Comparison of ENCODE assay signal across 25 cellular contexts in the genomic region with DNA sequence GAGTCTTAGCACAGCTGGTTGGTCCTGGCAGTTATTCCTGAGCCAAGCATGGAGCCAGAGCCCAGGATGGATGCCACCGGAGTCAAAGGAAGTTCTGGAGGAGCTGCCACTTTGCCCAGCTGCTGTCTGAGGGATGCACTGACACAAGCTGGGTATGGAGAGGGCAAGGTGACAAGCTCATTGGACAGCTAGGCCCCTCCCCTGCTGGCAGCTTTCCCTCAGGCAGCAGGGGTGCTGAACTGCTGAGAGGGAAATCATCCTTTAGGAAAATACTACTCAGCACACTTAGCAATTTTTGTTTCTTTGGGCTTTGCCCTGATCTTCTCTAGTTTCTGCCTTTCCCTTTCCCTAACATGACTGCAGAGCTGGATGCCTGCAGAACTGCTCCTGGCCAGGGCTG.
DNase-seq lines count a peak whose midpoint lies in the region; ATAC-seq and TF ChIP-seq lines count a peak whose summit lies in the region.
"Had no signal": no experiment of that assay in that cellular context is flagged by ENCODE, and none has a peak within 500 bp of the region (broad histone marks: within the 10 kb centered on the region; RNA-seq: fewer than 3 reads in every experiment).

No MANE protein-coding gene starts in this region.

- peaks cover 6 to 8% of the 10 kb centered on the region in 2 experiments for H3K4me1 ChIP-seq in trophoblast cell (ENCODE audit: control insufficient read depth in 1 of 2, insufficient read depth in 2 of 2, low read length in 2 of 2)
- no peaks in the 10 kb centered on the region for H3K4me1 ChIP-seq in upper lobe of left lung
- H3K4me1 ChIP-seq: foreskin keratinocyte, right lobe of liver had no signal

- no peaks in the 10 kb centered on the region for H3K27me3 Mint-ChIP-seq in natural killer cell (ENCODE audit: low read depth in 2 of 2)
- H3K27me3 Mint-ChIP-seq: activated CD4-positive, alpha-beta memory T cell treated with anti-CD3 and anti-CD28 coated beads for 36 hours had no signal

- H3K4me3 ChIP-seq in MG63 (no peak overlapping the region), astrocyte of the spinal cord (ENCODE audit: low read depth, low read length) (no peak overlapping the region), trophoblast cell (ENCODE audit: low read depth, low read length) (no peak overlapping the region), upper lobe of left lung (no peak overlapping the region)
- H3K4me3 ChIP-seq: BLaER1 treated with 17β-estradiol and CSF1 and Interleukin-3, amounts not matched to agents 10 nM and 100 nM; GM12878; lung; right lobe of liver; suprapubic skin had no signal

- H3K79me2 ChIP-seq in trophoblast cell (ENCODE audit: control insufficient read depth, insufficient read depth, low read length, poor library complexity): peaks cover 4% of the 10 kb centered on the region

- H3K9me3 Mint-ChIP-seq in natural killer cell: no peaks in the 10 kb centered on the region
- H3K9me3 Mint-ChIP-seq: activated CD4-positive, alpha-beta memory T cell treated with anti-CD3 and anti-CD28 coated beads for 36 hours; activated naive CD4-positive, alpha-beta T cell treated with anti-CD3 and anti-CD28 coated beads for 36 hours; central memory CD8-positive, alpha-beta T cell had no signal

- no peak overlapping the region for H3K4me2 ChIP-seq in trophoblast cell (ENCODE audit: low read length)
- H3K4me2 ChIP-seq: BLaER1 treated with 17β-estradiol and CSF1 and Interleukin-3, amounts not matched to agents 10 nM and 100 nM had no signal

- no peaks in the 10 kb centered on the region for H3K36me3 ChIP-seq in MG63
- no peaks in the 10 kb centered on the region for H3K36me3 ChIP-seq in trophoblast cell (ENCODE audit: control insufficient read depth in 1 of 2, insufficient read depth in 2 of 2, low read length in 2 of 2)
- no peaks in the 10 kb centered on the region for H3K36me3 ChIP-seq in upper lobe of left lung
- H3K36me3 ChIP-seq: BLaER1 treated with 17β-estradiol and CSF1 and Interleukin-3, amounts not matched to agents 10 nM and 100 nM; right lobe of liver; suprapubic skin had no signal

- no peak overlapping the region for H2BK5ac ChIP-seq in trophoblast cell (ENCODE audit: low read depth, low read length, poor library complexity)

- intact Hi-C loops in natural killer cell (cut with micrococcal nuclease): no loop called here

- no peak overlapping the region for H2AFZ ChIP-seq in trophoblast cell (ENCODE audit: insufficient read depth, low read length, poor library complexity)

- no CpG with 5 or more reads among the region's 1 CpG for WGBS in trophoblast cell (ENCODE audit: extremely low coverage, insufficient coverage, insufficient read length)
- WGBS in upper lobe of left lung, 2 donors: 80 to 100% methylated on average over 1 of the region's 1 CpG

- peak overlapping the region; percentile 57 for H4K91ac ChIP-seq in trophoblast cell (ENCODE audit: low read depth, low read length)

- TF ChIP-seq POLR2A in upper lobe of left lung (IDR thresholded peaks at IDR 0.05): no peak

- peak overlapping the region; percentile 79 for H2AK5ac ChIP-seq in trophoblast cell (ENCODE audit: low read length)

- peak overlapping the region; percentile 17 for H3K14ac ChIP-seq in trophoblast cell (ENCODE audit: low read length)

- no peaks in the 10 kb centered on the region for H3K4me1 Mint-ChIP-seq in natural killer cell
- H3K4me1 Mint-ChIP-seq: central memory CD8-positive, alpha-beta T cell had no signal

- H2BK120ac ChIP-seq in trophoblast cell (ENCODE audit: insufficient read depth, low read length, poor library complexity): no peak overlapping the region

- H3K27me3 ChIP-seq in MG63 (no peaks in the 10 kb centered on the region), trophoblast cell (ENCODE audit: insufficient read depth, low read length) (no peaks in the 10 kb centered on the region), upper lobe of left lung (no peaks in the 10 kb centered on the region)
- H3K27me3 ChIP-seq: BLaER1 treated with 17β-estradiol and CSF1 and Interleukin-3, amounts not matched to agents 10 nM and 100 nM; foreskin keratinocyte; right lobe of liver; suprapubic skin had no signal

- H3K36me3 Mint-ChIP-seq in natural killer cell: no peaks in the 10 kb centered on the region
- H3K36me3 Mint-ChIP-seq: activated CD4-positive, alpha-beta memory T cell treated with anti-CD3 and anti-CD28 coated beads for 36 hours had no signal

- H3K27ac Mint-ChIP-seq in natural killer cell: no peak overlapping the region
- H3K27ac Mint-ChIP-seq: activated CD4-positive, alpha-beta memory T cell treated with anti-CD3 and anti-CD28 coated beads for 36 hours; activated naive CD4-positive, alpha-beta T cell treated with anti-CD3 and anti-CD28 coated beads for 36 hours had no signal

- H3K9ac ChIP-seq in trophoblast cell (ENCODE audit: low read length): peak overlapping the region; percentile 30
- H3K9ac ChIP-seq: BLaER1 treated with 17β-estradiol and CSF1 and Interleukin-3, amounts not matched to agents 10 nM and 100 nM had no signal

- H4K12ac ChIP-seq in trophoblast cell (ENCODE audit: low read depth, low read length): no peak overlapping the region

- TF ChIP-seq CTCF in astrocyte of the spinal cord (IDR thresholded peaks at IDR 0.05; ENCODE audit: low read depth, low read length) (no peak), upper lobe of left lung (IDR thresholded peaks at IDR 0.05) (no peak), natural killer cell (IDR thresholded peaks at IDR 0.05) (no peak)

- peak; percentile 16 for DNase-seq in NCI-H510A treated with DMSO at 0.1 percent for 48 hours (lab: John Stamatoyannopoulos, UW)
- no peak for DNase-seq in NCI-H510A (lab: John Stamatoyannopoulos, UW)
- DNase-seq in MG63: peak; percentile 27
- DNase-seq in astrocyte of the spinal cord (ENCODE audit: low read depth, low spot score): peak; percentile 36
- DNase-seq in trophoblast cell: no peak
- no peak for DNase-seq in upper lobe of left lung
- no peak for DNase-seq in natural killer cell
- DNase-seq: ACHN; activated CD4-positive, alpha-beta memory T cell treated with anti-CD3 and anti-CD28 coated beads for 36 hours; activated CD4-positive, CD25-positive, alpha-beta regulatory T cell; activated naive CD4-positive, alpha-beta T cell treated with anti-CD3 and anti-CD28 coated beads for 36 hours; activated T-cell treated with anti-CD3 and anti-CD28 coated beads, Interleukin-2, amount 50 U/mL, for 1 hour; aorta; foreskin keratinocyte; kidney; MV-4-11; right lobe of liver; stimulated activated CD4-positive, alpha-beta T cell treated with anti-CD3 and anti-CD28 coated beads, Interleukin-15, amount 100 ng/mL, for 24 hours; T1000 had no signal

- no peak for ATAC-seq in upper lobe of left lung (ENCODE audit: low FRiP score in 2 of 2)
- no peak for ATAC-seq in natural killer cell
- no peak for ATAC-seq in HG03045 (IDR thresholded peaks at IDR 0.05; ENCODE audit: unreplicated experiment)
- ATAC-seq: foreskin keratinocyte, GM12878, right lobe of liver had no signal

- in situ Hi-C loops in astrocyte of the spinal cord (cut with HindIII; ENCODE audit: low sequenced_read_pairs): no loop called here

- no peak overlapping the region for H3K27ac ChIP-seq in trophoblast cell (ENCODE audit: low read depth, low read length)
- H3K27ac ChIP-seq in upper lobe of left lung: no peak overlapping the region
- H3K27ac ChIP-seq: BLaER1 treated with 17β-estradiol and CSF1 and Interleukin-3, amounts not matched to agents 10 nM and 100 nM; foreskin keratinocyte; right lobe of liver; suprapubic skin had no signal

- peak overlapping the region; percentile 17 for H3K18ac ChIP-seq in trophoblast cell (ENCODE audit: low read length)

- no peak overlapping the region for H2BK12ac ChIP-seq in trophoblast cell (ENCODE audit: low read length)

- no peak for TF ChIP-seq EP300 in upper lobe of left lung (IDR thresholded peaks at IDR 0.05)

- no peaks in the 10 kb centered on the region for H3K9me3 ChIP-seq in MG63
- H3K9me3 ChIP-seq in trophoblast cell (ENCODE audit: insufficient read depth, low read depth, low read length): peaks cover 1% of the 10 kb centered on the region
- H3K9me3 ChIP-seq in upper lobe of left lung: no peaks in the 10 kb centered on the region
- H3K9me3 ChIP-seq: right lobe of liver, suprapubic skin had no signal

- peaks cover 4% of the 10 kb centered on the region for H3K79me1 ChIP-seq in trophoblast cell (ENCODE audit: low read length)

- H3K4ac ChIP-seq in trophoblast cell (ENCODE audit: low read depth, low read length): no peak overlapping the region

- H3K4me3 Mint-ChIP-seq in natural killer cell: no peak overlapping the region
- H3K4me3 Mint-ChIP-seq: activated CD4-positive, alpha-beta memory T cell treated with anti-CD3 and anti-CD28 coated beads for 36 hours; activated naive CD4-positive, alpha-beta T cell treated with anti-CD3 and anti-CD28 coated beads for 36 hours; central memory CD8-positive, alpha-beta T cell had no signal

- no peak overlapping the region for H3K23ac ChIP-seq in trophoblast cell (ENCODE audit: low read length)

- H4K8ac ChIP-seq in trophoblast cell (ENCODE audit: low read depth, low read length): no peak overlapping the region

Comparison
In these comparisons a context has a peak if more than half of its experiments do, and no peak if none do; other contexts are left out.
1. DNase-seq: peak in NCI-H510A treated with DMSO at 0.1 percent for 48 hours (single experiment), MG63 (single experiment) and astrocyte of the spinal cord (single experiment); none in NCI-H510A (single experiment), trophoblast cell (0 of 2), upper lobe of left lung (0 of 2) and natural killer cell (single experiment).